ENCODE assay signal across 22 cellular contexts in the genomic region with DNA sequence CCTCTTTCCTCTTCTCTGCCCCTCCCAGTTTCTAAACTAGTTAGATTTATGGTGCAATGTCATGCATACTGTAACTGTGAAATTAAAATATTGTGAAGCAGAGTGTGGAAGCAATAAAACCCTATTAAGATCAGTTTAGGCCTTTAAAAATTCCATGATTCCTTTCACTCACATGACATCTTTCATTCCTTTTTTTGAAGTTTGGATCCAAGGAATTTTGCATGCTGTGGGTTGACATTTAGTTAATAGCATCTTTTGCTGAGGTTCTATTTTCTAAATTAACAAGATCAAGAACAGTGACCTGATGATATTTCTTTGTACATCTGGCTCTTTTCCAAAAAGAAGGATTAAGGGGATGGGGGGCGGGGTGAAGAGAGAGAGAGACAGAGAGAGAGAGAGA. TPM values are rescaled to one million over a fixed set of nuclear protein-coding genes. Genes with fewer than 3 reads are reported as not detected.
A peak's percentile ranks its signal among the peaks of the same experiment; 100 is the strongest.
DNase-seq lines count a peak whose midpoint lies in the region; ATAC-seq and TF ChIP-seq lines count a peak whose summit lies in the region.
"Had no signal": no experiment of that assay in that cellular context is flagged by ENCODE, and none has a peak within 500 bp of the region (broad histone marks: within the 10 kb centered on the region; RNA-seq: fewer than 3 reads in every experiment).

No MANE protein-coding gene starts in this region.

- H3K9me3 ChIP-seq in Panc1 (ENCODE audit: control insufficient read depth, insufficient read depth, low read depth, low read length), result no peaks in the 10 kb centered on the region
- H3K9me3 ChIP-seq: BE2C had no signal

- DNase-seq in NCI-H82 (lab: John Stamatoyannopoulos, UW) (peak; percentile 62), NCI-H82 treated with DMSO at 0.1 percent for 48 hours (lab: John Stamatoyannopoulos, UW; ENCODE audit: unreplicated experiment) (no peak), Panc1 (ENCODE audit: low read depth, low spot score) (no peak), HUDEP-2 (lab: John Stamatoyannopoulos, UW; ENCODE audit: unreplicated experiment in 76 of 76) (no peak), GM10266 (ENCODE audit: extremely low spot score) (no peak)
- DNase-seq: ACHN; AML-193; BE2C; CD4-positive, alpha-beta T cell; CD8-positive, alpha-beta memory T cell; DMS 273 treated with DMSO at 0.1 percent for 48 hours; DMS79; EL; GDM1; H9; HFFc6 had no signal

- intact Hi-C loops in Panc1 (cut with micrococcal nuclease; ENCODE audit: unreplicated experiment), result loop anchor here (1.0 to 10.0 kb wide), 2 partner anchors 60 to 219 kb away; no protein-coding TSS in a partner anchor

- H3K4me1 Mint-ChIP-seq in IgD-negative memory B cell, result peaks cover 0 to 4% (median 3%) of the 10 kb centered on the region in 3 donors

- no peaks in the 10 kb centered on the region for H3K27me3 ChIP-seq in Panc1 (ENCODE audit: control insufficient read depth, insufficient read depth, low read length)

- TF ChIP-seq CTCF in Panc1 (IDR thresholded peaks at IDR 0.05), result no peak
- no peak for TF ChIP-seq CTCF in GM10266 (IDR thresholded peaks at IDR 0.05; ENCODE audit: control insufficient read depth, insufficient read depth, low read depth, missing control alignments)

- ATAC-seq in Panc1, result no peak
- no peak for ATAC-seq in GM18861 (IDR thresholded peaks at IDR 0.05; ENCODE audit: unreplicated experiment)

- H3K27ac Mint-ChIP-seq in IgD-negative memory B cell, result peak overlapping the region in 2 of 3 donors; percentile 51 to 69
- H3K27ac Mint-ChIP-seq: CD14-positive monocyte; CD4-positive, alpha-beta T cell; H9; HFFc6 had no signal

- peaks cover 0 to 3% (median 2%) of the 10 kb centered on the region in 3 donors for H3K9me3 Mint-ChIP-seq in IgD-negative memory B cell
- H3K9me3 Mint-ChIP-seq: CD4-positive, alpha-beta T cell; HFFc6 had no signal

- H3K36me3 ChIP-seq in Panc1 (ENCODE audit: control insufficient read depth, insufficient read depth, low read length), result no peaks in the 10 kb centered on the region
- H3K36me3 ChIP-seq: BE2C; BLaER1 treated with 17β-estradiol and CSF1 and Interleukin-3, amounts not matched to agents 10 nM and 100 nM had no signal

- H3K27me3 Mint-ChIP-seq in IgD-negative memory B cell, result peaks cover 51% of the 10 kb centered on the region

- CTCF ChIA-PET in Panc1 (lab: Charles Lee), result interaction anchor here (1.2 kb wide), 1 partner anchor 16 kb away, joined by 4 read pairs; no protein-coding TSS in a partner anchor

- in situ Hi-C loops in Panc1 (cut with HindIII; ENCODE audit: low pct_unique_long_range_greater_than_20kb, low sequenced_read_pairs), result no loop called here

- BruUV-seq in Panc1 (replicated peaks; lab: Mats Ljungman, UMichigan), result no TSS peak

- H3K36me3 Mint-ChIP-seq in IgD-negative memory B cell, result no peaks in the 10 kb centered on the region
- H3K36me3 Mint-ChIP-seq: CD14-positive monocyte; CD8-positive, alpha-beta memory T cell had no signal

- H3K4me3 Mint-ChIP-seq in IgD-negative memory B cell, result no peak overlapping the region
- H3K4me3 Mint-ChIP-seq: HFFc6 had no signal

- peak overlapping the region; percentile 64 for H3K27ac ChIP-seq in Panc1 (ENCODE audit: low read length)
- H3K27ac ChIP-seq: 22Rv1; BLaER1 treated with 17β-estradiol and CSF1 and Interleukin-3, amounts not matched to agents 10 nM and 100 nM had no signal

- POLR2A ChIA-PET in Panc1 (lab: Charles Lee), result no interaction called here

- H3K4me3 ChIP-seq in Panc1 (ENCODE audit: low read depth in 2 of 2, low read length in 2 of 2), result no peak overlapping the region
- H3K4me3 ChIP-seq: BLaER1 treated with 17β-estradiol and CSF1 and Interleukin-3, amounts not matched to agents 10 nM and 100 nM; GM23248 had no signal

- H3K4me1 ChIP-seq in Panc1 (ENCODE audit: control insufficient read depth, insufficient read depth, low read length), result peaks cover 42% of the 10 kb centered on the region
- H3K4me1 ChIP-seq: BE2C had no signal

RNA-seq across cellular contexts. Expression of a gene that starts 13.7 kb away (rescaled TPM):
- not detected for polyA plus RNA-seq in IgD-negative memory B cell
- 63.3 TPM for total RNA-seq in Panc1 (2021; ENCODE audit: unreplicated experiment)
- polyA plus RNA-seq in Panc1 (2012; ENCODE audit: insufficient read length), result 53.3 TPM
- total RNA-seq: CD4-positive, alpha-beta T cell had no signal
- polyA plus RNA-seq: CD14-positive monocyte; CD8-positive, alpha-beta memory T cell had no signal
